ENCODE assay signal across 14 cellular contexts in the genomic region with DNA sequence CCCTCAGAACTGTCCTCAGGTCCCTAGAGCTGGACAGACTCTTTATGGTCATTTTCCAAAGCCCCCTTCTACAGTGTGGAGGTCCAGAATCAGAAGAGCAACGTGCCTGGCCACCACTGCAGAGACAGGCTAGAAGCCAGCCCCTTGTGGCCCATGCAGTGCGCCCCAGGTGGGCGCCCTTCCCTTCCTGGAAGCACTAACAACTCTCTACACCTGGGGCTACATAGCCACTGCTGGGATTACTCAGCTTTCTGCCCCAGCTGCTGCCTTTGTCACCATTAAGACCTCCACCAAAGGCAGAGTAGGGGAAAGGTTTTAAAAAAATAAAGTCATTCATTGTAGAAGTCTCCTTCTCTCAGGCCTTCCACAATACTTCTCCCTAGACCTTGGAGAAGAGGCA. TPM values are rescaled to one million over a fixed set of nuclear protein-coding genes. Genes with fewer than 3 reads are reported as not detected.
DNase-seq lines count a peak whose midpoint lies in the region; ATAC-seq and TF ChIP-seq lines count a peak whose summit lies in the region.
"Had no signal": no experiment of that assay in that cellular context is flagged by ENCODE, and none has a peak within 500 bp of the region (broad histone marks: within the 10 kb centered on the region; RNA-seq: fewer than 3 reads in every experiment).

No MANE protein-coding gene starts in this region.

- H2BK15ac ChIP-seq in IMR-90 (ENCODE audit: low read depth, low read length) = no peak overlapping the region

- no peak overlapping the region for H3K9ac ChIP-seq in IMR-90 (ENCODE audit: low read depth, low read length)
- no peak overlapping the region for H3K9ac ChIP-seq in trophoblast cell (ENCODE audit: low read length)
- H3K9ac ChIP-seq: parathyroid adenoma had no signal

- H3K27me3 ChIP-seq in IMR-90 (ENCODE audit: control insufficient read depth, insufficient read depth, low read length) (peaks cover 21% of the 10 kb centered on the region), trophoblast cell (ENCODE audit: insufficient read depth, low read length) (peaks cover 3% of the 10 kb centered on the region), brain microvascular endothelial cell (replicated peaks) (peaks cover 11% of the 10 kb centered on the region)
- H3K27me3 ChIP-seq: ascending aorta had no signal

- no peak overlapping the region for H2AFZ ChIP-seq in IMR-90 (replicated peaks; ENCODE audit: low read length, poor library complexity)
- no peak overlapping the region for H2AFZ ChIP-seq in trophoblast cell (ENCODE audit: insufficient read depth, low read length, poor library complexity)
- H2AFZ ChIP-seq: parathyroid adenoma had no signal

- H4K91ac ChIP-seq in IMR-90 (ENCODE audit: insufficient read depth, low read depth, low read length) (no peak overlapping the region), trophoblast cell (ENCODE audit: low read depth, low read length) (peak overlapping the region; percentile 76)

- H3K23ac ChIP-seq in IMR-90 (ENCODE audit: low read depth, low read length) = no peak overlapping the region
- no peak overlapping the region for H3K23ac ChIP-seq in trophoblast cell (ENCODE audit: low read length)

- H3K14ac ChIP-seq in IMR-90 (replicated peaks; ENCODE audit: low read depth, low read length) (no peak overlapping the region), trophoblast cell (ENCODE audit: low read length) (peak overlapping the region; percentile 35)

- TF ChIP-seq RAD21 in IMR-90 (IDR thresholded peaks at IDR 0.05; ENCODE audit: low read length) = no peak

- H3K56ac ChIP-seq in IMR-90 (ENCODE audit: extremely low read depth, insufficient read depth, low read length) = no peak overlapping the region

- H3K4ac ChIP-seq in IMR-90 (ENCODE audit: low read depth, low read length) (no peak overlapping the region), trophoblast cell (ENCODE audit: low read depth, low read length) (peak overlapping the region; percentile 29)

- ATAC-seq in activated CD8-positive, alpha-beta memory T cell treated with anti-CD3 and anti-CD28 coated beads, Interleukin-2, amount 10 ng/mL, durations not matched to agents 7 days and 5 days = no peak
- no peak for ATAC-seq in IMR-90 (ENCODE audit: low read depth)
- ATAC-seq in GM21423 (IDR thresholded peaks at IDR 0.05; ENCODE audit: unreplicated experiment) = no peak
- ATAC-seq in GM18858 (IDR thresholded peaks at IDR 0.05; ENCODE audit: unreplicated experiment) = no peak

- peaks cover 4% of the 10 kb centered on the region; the same call in 1 of the 2 replicates for H3K9me1 ChIP-seq in IMR-90 (ENCODE audit: insufficient read depth, low read length)

- TF ChIP-seq POLR2A in IMR-90 (IDR thresholded peaks at IDR 0.05; ENCODE audit: low read depth, low read length) = no peak

- H3K4me1 Mint-ChIP-seq in activated CD8-positive, alpha-beta memory T cell treated with anti-CD3 and anti-CD28 coated beads, Interleukin-2, amount 10 ng/mL, durations not matched to agents 7 days and 5 days = peaks cover 63% of the 10 kb centered on the region
- H3K4me1 Mint-ChIP-seq in activated T-helper 2 cell treated with anti-CD3 and anti-CD28 coated beads, Interferon-gamma antibody, Interleukin-2, Interleukin-4, amounts not matched to agents 10 μg/mL and 5 μg/mL and 100 μg/mL, durations not matched to agents 14 hours and 24 hours and 36 hours (ENCODE audit: low read depth) = peaks cover 72% of the 10 kb centered on the region

- no peak overlapping the region for H4K8ac ChIP-seq in IMR-90 (ENCODE audit: low read depth in 2 of 2, low read length in 2 of 2)
- H4K8ac ChIP-seq in trophoblast cell (ENCODE audit: low read depth, low read length) = peak overlapping the region; percentile 8

- no peak for DNase-seq in activated CD8-positive, alpha-beta memory T cell treated with anti-CD3 and anti-CD28 coated beads, Interleukin-2, amount 10 ng/mL, durations not matched to agents 7 days and 5 days
- DNase-seq in activated CD8-positive, alpha-beta memory T cell treated with anti-CD3 and anti-CD28 coated beads for 24 hours = no peak
- DNase-seq in IMR-90 (no peak), trophoblast cell (no peak), brain microvascular endothelial cell (no peak)
- no peak for DNase-seq in activated T-helper 2 cell treated with anti-CD3 and anti-CD28 coated beads, Interferon-gamma antibody, Interleukin-2, Interleukin-4, amounts not matched to agents 10 μg/mL and 5 μg/mL and 100 μg/mL, durations not matched to agents 14 hours and 24 hours and 36 hours (ENCODE audit: low spot score)
- DNase-seq: activated CD4-positive, alpha-beta T cell treated with anti-CD3 and anti-CD28 coated beads, Interleukin-2, amount 50 U/mL, for 1 hour; NCI-H2107; transverse colon had no signal

- peaks cover 65% of the 10 kb centered on the region for H3K36me3 Mint-ChIP-seq in activated CD8-positive, alpha-beta memory T cell treated with anti-CD3 and anti-CD28 coated beads, Interleukin-2, amount 10 ng/mL, durations not matched to agents 7 days and 5 days
- peaks cover 66% of the 10 kb centered on the region for H3K36me3 Mint-ChIP-seq in activated T-helper 2 cell treated with anti-CD3 and anti-CD28 coated beads, Interferon-gamma antibody, Interleukin-2, Interleukin-4, amounts not matched to agents 10 μg/mL and 5 μg/mL and 100 μg/mL, durations not matched to agents 14 hours and 24 hours and 36 hours (ENCODE audit: low read depth)
- H3K36me3 Mint-ChIP-seq: mesothelial cell of epicardium had no signal

- peak overlapping the region; percentile 93 for H3K27ac Mint-ChIP-seq in activated CD8-positive, alpha-beta memory T cell treated with anti-CD3 and anti-CD28 coated beads, Interleukin-2, amount 10 ng/mL, durations not matched to agents 7 days and 5 days
- H3K27ac Mint-ChIP-seq in activated T-helper 2 cell treated with anti-CD3 and anti-CD28 coated beads, Interferon-gamma antibody, Interleukin-2, Interleukin-4, amounts not matched to agents 10 μg/mL and 5 μg/mL and 100 μg/mL, durations not matched to agents 14 hours and 24 hours and 36 hours = peak overlapping the region; percentile 98
- H3K27ac Mint-ChIP-seq: mesothelial cell of epicardium had no signal

- H3K9me3 ChIP-seq in IMR-90 (ENCODE audit: control insufficient read depth, insufficient read depth, low read length) (no peaks in the 10 kb centered on the region), trophoblast cell (ENCODE audit: insufficient read depth, low read depth, low read length) (no peaks in the 10 kb centered on the region)
- H3K9me3 ChIP-seq: ascending aorta, transverse colon had no signal

- peak overlapping the region; percentile 43 for H4K12ac ChIP-seq in trophoblast cell (ENCODE audit: low read depth, low read length)

- no peak overlapping the region for H2BK12ac ChIP-seq in trophoblast cell (ENCODE audit: low read length)

- H2BK120ac ChIP-seq in IMR-90 (ENCODE audit: low read depth, low read length) (no peak overlapping the region), trophoblast cell (ENCODE audit: insufficient read depth, low read length, poor library complexity) (peak overlapping the region; percentile 36)

- dilution Hi-C loops in IMR-90 (cut with HindIII; ENCODE audit: low sequenced_read_pairs, unreplicated experiment) = no loop called here

- H2AK9ac ChIP-seq in IMR-90 (replicated peaks; ENCODE audit: low read depth, low read length, poor library complexity) = no peak overlapping the region

- H3K9me3 Mint-ChIP-seq in activated CD8-positive, alpha-beta memory T cell treated with anti-CD3 and anti-CD28 coated beads, Interleukin-2, amount 10 ng/mL, durations not matched to agents 7 days and 5 days (ENCODE audit: low read depth) = no peaks in the 10 kb centered on the region
- no peaks in the 10 kb centered on the region for H3K9me3 Mint-ChIP-seq in activated T-helper 2 cell treated with anti-CD3 and anti-CD28 coated beads, Interferon-gamma antibody, Interleukin-2, Interleukin-4, amounts not matched to agents 10 μg/mL and 5 μg/mL and 100 μg/mL, durations not matched to agents 14 hours and 24 hours and 36 hours
- H3K9me3 Mint-ChIP-seq: mesothelial cell of epicardium had no signal

- H3K27ac ChIP-seq in IMR-90 (ENCODE audit: insufficient read depth, low read length) = no peak overlapping the region
- H3K27ac ChIP-seq in trophoblast cell (ENCODE audit: low read depth, low read length) = no peak overlapping the region
- H3K27ac ChIP-seq in brain microvascular endothelial cell = no peak overlapping the region
- H3K27ac ChIP-seq: ascending aorta, parathyroid adenoma, transverse colon had no signal

- H3K79me1 ChIP-seq in IMR-90 (ENCODE audit: low read depth in 1 of 2, low read length in 2 of 2) = no peaks in the 10 kb centered on the region
- peaks cover 25% of the 10 kb centered on the region for H3K79me1 ChIP-seq in trophoblast cell (ENCODE audit: low read length)

- no peaks in the 10 kb centered on the region for H3K27me3 Mint-ChIP-seq in activated CD8-positive, alpha-beta memory T cell treated with anti-CD3 and anti-CD28 coated beads, Interleukin-2, amount 10 ng/mL, durations not matched to agents 7 days and 5 days
- H3K27me3 Mint-ChIP-seq in activated T-helper 2 cell treated with anti-CD3 and anti-CD28 coated beads, Interferon-gamma antibody, Interleukin-2, Interleukin-4, amounts not matched to agents 10 μg/mL and 5 μg/mL and 100 μg/mL, durations not matched to agents 14 hours and 24 hours and 36 hours (ENCODE audit: low read depth) = no peaks in the 10 kb centered on the region

- H3K4me2 ChIP-seq in IMR-90 (ENCODE audit: low read depth, low read length) = no peak overlapping the region
- H3K4me2 ChIP-seq in trophoblast cell (ENCODE audit: low read length) = peak overlapping the region; percentile 3

- in situ Hi-C loops in IMR-90 (cut with MboI; ENCODE audit: low sequenced_read_pairs) (no loop called here), brain microvascular endothelial cell (cut with HindIII; ENCODE audit: low pct_ligation_motif_present, low sequenced_read_pairs) (no loop called here)

- H3K36me3 ChIP-seq in IMR-90 (ENCODE audit: control insufficient read depth, insufficient read depth, low read length) (no peaks in the 10 kb centered on the region), trophoblast cell (ENCODE audit: control insufficient read depth in 1 of 2, insufficient read depth in 2 of 2, low read length in 2 of 2) (peaks cover 1 to 6% of the 10 kb centered on the region in 2 experiments), brain microvascular endothelial cell (replicated peaks) (no peaks in the 10 kb centered on the region)
- H3K36me3 ChIP-seq: ascending aorta, transverse colon had no signal

- H4K20me1 ChIP-seq in IMR-90 (ENCODE audit: insufficient read depth, low read length) = no peaks in the 10 kb centered on the region

- H2BK5ac ChIP-seq in IMR-90 (ENCODE audit: low read depth, low read length, poor library complexity, severe bottlenecking) (no peak overlapping the region), trophoblast cell (ENCODE audit: low read depth, low read length, poor library complexity) (no peak overlapping the region)

- no peak overlapping the region for H4K5ac ChIP-seq in IMR-90 (ENCODE audit: low read depth, low read length)

- POLR2A ChIA-PET in IMR-90 (lab: Charles Lee; ENCODE audit: unreplicated experiment) = no interaction called here

- CTCF ChIA-PET in activated CD8-positive, alpha-beta memory T cell treated with anti-CD3 and anti-CD28 coated beads, Interleukin-2, amount 10 ng/mL, durations not matched to agents 7 days and 5 days (lab: Charles Lee) = interaction anchor here (1.0 to 10.0 kb wide), 7 partner anchors 11 to 135 kb away, joined by 3 to 436 read pairs (median 68); no protein-coding TSS in a partner anchor
- CTCF ChIA-PET in IMR-90 (lab: Yijun Ruan, JAX) = no interaction called here

- no CpG with 5 or more reads among the region's 3 CpGs for WGBS in IMR-90 (ENCODE audit: extremely low coverage in 2 of 2, insufficient read length in 1 of 2), 2 experiments
- no CpG with 5 or more reads among the region's 3 CpGs for WGBS in trophoblast cell (ENCODE audit: extremely low coverage, insufficient coverage, insufficient read length)

- TF ChIP-seq CTCF in IMR-90 (conservative IDR thresholded peaks at IDR 0.05; ENCODE audit: low read depth, low read length) (no peak), brain microvascular endothelial cell (IDR thresholded peaks at IDR 0.05; ENCODE audit: low read depth, low read length, missing control alignments) (no peak)

- peak overlapping the region; percentile 91 for H3K4me3 Mint-ChIP-seq in activated CD8-positive, alpha-beta memory T cell treated with anti-CD3 and anti-CD28 coated beads, Interleukin-2, amount 10 ng/mL, durations not matched to agents 7 days and 5 days
- peak overlapping the region; percentile 97 for H3K4me3 Mint-ChIP-seq in activated T-helper 2 cell treated with anti-CD3 and anti-CD28 coated beads, Interferon-gamma antibody, Interleukin-2, Interleukin-4, amounts not matched to agents 10 μg/mL and 5 μg/mL and 100 μg/mL, durations not matched to agents 14 hours and 24 hours and 36 hours (ENCODE audit: low read depth)
- H3K4me3 Mint-ChIP-seq: mesothelial cell of epicardium had no signal

- intact Hi-C loops in IMR-90 (cut with micrococcal nuclease) = no loop called here
- intact Hi-C loops in activated T-helper 2 cell treated with anti-CD3 and anti-CD28 coated beads, Interferon-gamma antibody, Interleukin-2, Interleukin-4, amounts not matched to agents 10 μg/mL and 5 μg/mL and 100 μg/mL, durations not matched to agents 14 hours and 24 hours and 36 hours (cut with micrococcal nuclease) = loop anchor here (5.0 kb wide), 1 partner anchor 90 kb away; no protein-coding TSS in a partner anchor

- no peak overlapping the region for H2BK20ac ChIP-seq in IMR-90 (ENCODE audit: low read depth, low read length)

- no TSS peak for BruUV-seq in IMR-90 (replicated peaks; lab: Mats Ljungman, UMichigan)

- peaks cover 5% of the 10 kb centered on the region for H3K79me2 ChIP-seq in trophoblast cell (ENCODE audit: control insufficient read depth, insufficient read depth, low read length, poor library complexity)
- H3K79me2 ChIP-seq: parathyroid adenoma had no signal

- H2AK5ac ChIP-seq in IMR-90 (ENCODE audit: low read depth, low read length) (0 out of 2 replicates have a peak overlapping the region, but pooled peaks have one; percentile 2), trophoblast cell (ENCODE audit: low read length) (peak overlapping the region; percentile 18)

- no peak overlapping the region for H3K18ac ChIP-seq in IMR-90 (ENCODE audit: low read depth, low read length)
- peak overlapping the region; percentile 54 for H3K18ac ChIP-seq in trophoblast cell (ENCODE audit: low read length)

- no peak overlapping the region for H3K4me3 ChIP-seq in IMR-90 (ENCODE audit: insufficient read depth, low read depth, low read length)
- H3K4me3 ChIP-seq in trophoblast cell (ENCODE audit: low read depth, low read length) = no peak overlapping the region
- no peak overlapping the region for H3K4me3 ChIP-seq in brain microvascular endothelial cell (ENCODE audit: low read depth, low read length)
- H3K4me3 ChIP-seq: ascending aorta, transverse colon had no signal

- peaks cover 12% of the 10 kb centered on the region for H3K4me1 ChIP-seq in IMR-90 (ENCODE audit: control insufficient read depth, insufficient read depth, low read length)
- H3K4me1 ChIP-seq in trophoblast cell (ENCODE audit: control insufficient read depth in 1 of 2, insufficient read depth in 2 of 2, low read length in 2 of 2) = peaks cover 8 to 33% of the 10 kb centered on the region in 2 experiments
- H3K4me1 ChIP-seq: parathyroid adenoma had no signal

RNA-seq across cellular contexts. Expression of gene RASGRP1, which starts 2.3 kb away (rescaled TPM):
- 100 to 1,000 TPM; 143 to 202 TPM for total RNA-seq in activated CD8-positive, alpha-beta memory T cell treated with anti-CD3 and anti-CD28 coated beads, Interleukin-2, amount 10 ng/mL, durations not matched to agents 7 days and 5 days
- total RNA-seq in IMR-90 (2012; rRNA removed) = 1.9 and 3.2 TPM in 2 replicates
- 1.4 TPM in 2 replicates for polyA plus RNA-seq in IMR-90 (2012; rRNA removed)
- polyA plus RNA-seq in IMR-90 (2012; cell fraction: cytosol; rRNA removed) = 0.43 and 0.60 TPM in 2 replicates
- 0.97 and 2.6 TPM in 2 replicates for polyA plus RNA-seq in IMR-90 (2012; cell fraction: nucleus; rRNA removed; ENCODE audit: low replicate concordance)
- total RNA-seq in activated T-helper 2 cell treated with anti-CD3 and anti-CD28 coated beads, Interferon-gamma antibody, Interleukin-2, Interleukin-4, amounts not matched to agents 10 μg/mL and 5 μg/mL and 100 μg/mL, durations not matched to agents 14 hours and 24 hours and 36 hours = 108 and 113 TPM in 2 replicates
- polyA plus RNA-seq in trophoblast cell (2013) = 19.6 and 22.1 TPM in 2 replicates
- total RNA-seq: ascending aorta had no signal

Comparison
In these comparisons a context has a peak if more than half of its experiments do, and no peak if none do; other contexts are left out.
1. RNA of gene RASGRP1, which starts 2.3 kb away (total RNA-seq): 143 to 202 TPM in activated CD8-positive, alpha-beta memory T cell treated with anti-CD3 and anti-CD28 coated beads, Interleukin-2, amount 10 ng/mL, durations not matched to agents 7 days and 5 days and 108 to 113 TPM in activated T-helper 2 cell treated with anti-CD3 and anti-CD28 coated beads, Interferon-gamma antibody, Interleukin-2, Interleukin-4, amounts not matched to agents 10 μg/mL and 5 μg/mL and 100 μg/mL, durations not matched to agents 14 hours and 24 hours and 36 hours; 1.9 to 3.2 TPM in IMR-90; every median in the first group is over 10 times any median in the second.